In the genomic region with DNA sequence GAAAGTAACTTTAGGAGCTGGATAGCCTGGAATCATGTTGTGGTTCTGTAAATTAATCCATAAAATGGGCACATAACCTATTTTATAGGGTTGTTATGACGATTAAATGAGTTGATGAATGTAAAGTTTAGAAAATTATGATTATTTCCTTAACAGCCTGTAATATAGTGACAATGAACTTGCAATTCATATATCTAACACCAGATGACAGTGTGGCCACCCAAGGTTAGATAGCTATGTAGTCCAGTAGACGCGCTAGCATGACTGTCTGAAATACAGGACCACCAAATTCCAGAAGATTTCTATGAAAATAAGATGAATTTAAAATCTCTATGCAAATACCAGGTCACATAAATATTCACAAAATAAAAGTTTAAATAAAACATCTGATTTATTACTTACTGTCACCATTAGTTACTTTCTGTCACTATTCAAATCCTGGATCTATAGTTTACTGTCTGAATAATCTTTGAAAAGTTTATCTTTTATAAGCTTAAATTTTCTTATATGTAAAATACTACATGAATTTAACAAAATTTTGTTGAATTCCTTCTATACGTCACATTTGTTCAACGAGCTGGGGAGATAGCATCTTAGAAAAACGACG, we compare ENCODE assay signal across 8 cellular contexts. TPM values are rescaled to one million over a fixed set of nuclear protein-coding genes. Genes with fewer than 3 reads are reported as not detected.
DNase-seq lines count a peak whose midpoint lies in the region; ATAC-seq, FAIRE-seq and TF ChIP-seq lines count a peak whose summit lies in the region.

No MANE protein-coding gene starts in this region.

- no peak overlapping the region for H3K4me3 Mint-ChIP-seq in activated CD4-positive, alpha-beta memory T cell treated with anti-CD3 and anti-CD28 coated beads, Interleukin-2, amount 10 ng/mL, durations not matched to agents 7 days and 5 days

- no peaks in the 10 kb centered on the region for H3K36me3 Mint-ChIP-seq in activated CD4-positive, alpha-beta memory T cell treated with anti-CD3 and anti-CD28 coated beads, Interleukin-2, amount 10 ng/mL, durations not matched to agents 7 days and 5 days (ENCODE audit: low read depth)

- H3K27me3 Mint-ChIP-seq in activated CD4-positive, alpha-beta memory T cell treated with anti-CD3 and anti-CD28 coated beads, Interleukin-2, amount 10 ng/mL, durations not matched to agents 7 days and 5 days, result peaks cover 24% of the 10 kb centered on the region

- intact Hi-C loops in mucosa of descending colon (cut with DNase I, micrococcal nuclease), result loop anchor here (2.0 to 5.0 kb wide), 2 partner anchors 242 to 245 kb away; no protein-coding TSS in a partner anchor

- DNase-seq in D341Med (ENCODE audit: low spot score) (peak; percentile 44), NCI-H748 treated with DMSO at 0.1 percent for 48 hours (lab: John Stamatoyannopoulos, UW) (peak; percentile 39), mucosa of descending colon (peak in 1 of 3 donors; percentile 59), 8988T (no peak)
- DNase-seq in activated CD4-positive, alpha-beta memory T cell treated with anti-CD3 and anti-CD28 coated beads, Interleukin-2, amount 10 ng/mL, durations not matched to agents 7 days and 5 days, result no peak

- POLR2A ChIA-PET in activated CD4-positive, alpha-beta memory T cell treated with anti-CD3 and anti-CD28 coated beads, Interleukin-2, amount 10 ng/mL, durations not matched to agents 7 days and 5 days (lab: Charles Lee), result interaction anchor here (1.9 kb wide), 1 partner anchor 27 kb away, joined by 5 read pairs; the partner anchor contains the start of gene MACIR

- peak; percentile 75 for TF ChIP-seq CTCF in mucosa of descending colon (IDR thresholded peaks at IDR 0.05)

- no peaks in the 10 kb centered on the region for H3K36me3 ChIP-seq in mucosa of descending colon (ENCODE audit: low read depth)

- CTCF ChIA-PET in activated CD4-positive, alpha-beta memory T cell treated with anti-CD3 and anti-CD28 coated beads, Interleukin-2, amount 10 ng/mL, durations not matched to agents 7 days and 5 days (lab: Charles Lee), result interaction anchor here (0.5 to 2.9 kb wide), 7 partner anchors 8 to 291 kb away, joined by 3 to 29 read pairs (median 5); no protein-coding TSS in a partner anchor

- H3K4me1 ChIP-seq in mucosa of descending colon (ENCODE audit: low read depth), result no peaks in the 10 kb centered on the region

- no peaks in the 10 kb centered on the region for H3K9me3 Mint-ChIP-seq in activated CD4-positive, alpha-beta memory T cell treated with anti-CD3 and anti-CD28 coated beads, Interleukin-2, amount 10 ng/mL, durations not matched to agents 7 days and 5 days

- no peak overlapping the region for H3K4me3 ChIP-seq in mucosa of descending colon

- no peak overlapping the region for H3K27ac Mint-ChIP-seq in activated CD4-positive, alpha-beta memory T cell treated with anti-CD3 and anti-CD28 coated beads, Interleukin-2, amount 10 ng/mL, durations not matched to agents 7 days and 5 days

- no peaks in the 10 kb centered on the region for H3K9me3 ChIP-seq in mucosa of descending colon

- FAIRE-seq in colon (lab: Jason Lieb, UNC), result peak; percentile 68

- peak; percentile 61 for ATAC-seq in GM18858 (IDR thresholded peaks at IDR 0.05; ENCODE audit: unreplicated experiment)
- peak; percentile 77 for ATAC-seq in HG03045 (IDR thresholded peaks at IDR 0.05; ENCODE audit: unreplicated experiment)
- ATAC-seq in mucosa of descending colon, result peak; percentile 86

- peaks cover 6% of the 10 kb centered on the region for H3K4me1 Mint-ChIP-seq in activated CD4-positive, alpha-beta memory T cell treated with anti-CD3 and anti-CD28 coated beads, Interleukin-2, amount 10 ng/mL, durations not matched to agents 7 days and 5 days

RNA-seq across cellular contexts. Expression of gene MACIR, which starts 26.1 kb away (rescaled TPM):
- 10 to 100 TPM; 30.3 to 72.5 (median 67.9) TPM for total RNA-seq in mucosa of descending colon
- total RNA-seq in activated CD4-positive, alpha-beta memory T cell treated with anti-CD3 and anti-CD28 coated beads, Interleukin-2, amount 10 ng/mL, durations not matched to agents 7 days and 5 days, result 1 to 10 TPM; 6.3 to 7.4 TPM

Comparison
In these comparisons a context has a peak if more than half of its experiments do, and no peak if none do; other contexts are left out.
1. DNase-seq: peak in D341Med (single experiment) and NCI-H748 treated with DMSO at 0.1 percent for 48 hours (single experiment); none in activated CD4-positive, alpha-beta memory T cell treated with anti-CD3 and anti-CD28 coated beads, Interleukin-2, amount 10 ng/mL, durations not matched to agents 7 days and 5 days (single experiment) and 8988T (single experiment).
2. Peak in every context shown above with its lines, with median percentiles within 50 percentile points of each other: ATAC-seq.